8 cellular contexts compared by ENCODE assay signal in the genomic region with DNA sequence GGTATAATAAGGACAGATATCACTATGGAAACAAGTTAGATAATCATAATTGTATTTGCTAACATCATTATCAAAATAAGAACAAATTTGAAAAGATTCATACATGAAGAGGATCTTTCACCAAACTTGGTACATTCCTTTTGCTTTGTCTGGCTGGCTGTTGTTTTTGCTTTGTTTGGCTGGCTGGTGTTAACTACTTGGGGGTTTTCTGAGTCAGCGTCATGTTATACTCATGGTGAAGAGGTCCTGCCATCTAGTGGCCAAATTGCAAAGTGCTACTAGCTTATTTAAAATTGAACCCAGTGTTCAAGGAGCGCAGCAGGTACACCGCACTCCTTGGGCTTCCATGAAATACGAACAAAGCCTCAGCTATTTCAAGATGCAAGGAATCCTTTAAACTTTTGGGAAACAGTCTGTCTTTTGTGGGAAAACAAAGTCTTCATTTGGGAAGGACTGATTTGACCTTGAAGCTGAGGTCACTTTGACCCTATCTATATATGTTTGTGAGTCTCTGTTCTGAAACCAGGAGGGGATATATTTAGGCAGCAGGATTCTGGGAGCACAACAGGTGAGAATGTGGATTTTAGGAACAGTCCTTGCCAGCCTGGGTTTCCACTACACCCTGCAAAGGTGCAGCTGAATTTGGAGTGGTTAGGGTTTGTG.
DNase-seq lines count a peak whose midpoint lies in the region; FAIRE-seq and TF ChIP-seq lines count a peak whose summit lies in the region.

No MANE protein-coding gene starts in this region.

- H3K9me2 ChIP-seq in Loucy (replicated peaks; ENCODE audit: low read depth, low read length) = no peaks in the 10 kb centered on the region

- peak overlapping the region; percentile 55; the same call in 1 of the 2 replicates for H2AFZ ChIP-seq in Loucy (ENCODE audit: low read length)

- H3K9ac ChIP-seq in Loucy (ENCODE audit: low read depth, low read length, poor library complexity, severe bottlenecking) = no peak overlapping the region

- H3K9me3 ChIP-seq in Loucy (ENCODE audit: insufficient read depth, low read depth, low read length) = no peaks in the 10 kb centered on the region
- H3K9me3 ChIP-seq in SJSA1 (replicated peaks) = no peaks in the 10 kb centered on the region

- FAIRE-seq in bronchial epithelial cell (lab: Jason Lieb, UNC) = no peak

- H4K20me1 ChIP-seq in Loucy (ENCODE audit: insufficient read depth, low read length, poor library complexity, severe bottlenecking) = no peaks in the 10 kb centered on the region

- H3K4me3 ChIP-seq in HFF-Myc (replicated peaks; ENCODE audit: low read depth, low read length) = no peak overlapping the region
- no peak overlapping the region for H3K4me3 ChIP-seq in Loucy (ENCODE audit: low read length, poor library complexity, severe bottlenecking)
- no peak overlapping the region for H3K4me3 ChIP-seq in SJSA1
- H3K4me3 ChIP-seq in bronchial epithelial cell (ENCODE audit: low read depth, low read length) = no peak overlapping the region
- no peak overlapping the region for H3K4me3 ChIP-seq in kidney epithelial cell (ENCODE audit: low read depth, low read length)

- H3K27me3 ChIP-seq in Loucy (ENCODE audit: insufficient read depth, low read length, poor library complexity, severe bottlenecking) (no peaks in the 10 kb centered on the region), SJSA1 (replicated peaks) (no peaks in the 10 kb centered on the region), bronchial epithelial cell (ENCODE audit: control insufficient read depth, insufficient read depth, low read length) (no peaks in the 10 kb centered on the region), kidney epithelial cell (ENCODE audit: control insufficient read depth, insufficient read depth, low read length) (peaks cover 6% of the 10 kb centered on the region)

- peak; percentile 4 to 49 for DNase-seq in activated CD4-positive, alpha-beta T cell treated with anti-CD3 and anti-CD28 coated beads for 24 hours (ENCODE audit: low read depth in 2 of 2)
- DNase-seq in activated CD4-positive, alpha-beta T cell treated with anti-CD3 and anti-CD28 coated beads for 1 hour = no peak
- DNase-seq in HFF-Myc (ENCODE audit: extremely low read depth, low read depth) (peak; percentile 64), SJSA1 (ENCODE audit: low read depth in 1 of 2, low spot score in 2 of 2) (peak; percentile 55 to 57), bronchial epithelial cell (ENCODE audit: low read depth) (peak; percentile 70), kidney epithelial cell (ENCODE audit: low read depth) (peak; percentile 70)
- peak; percentile 21 to 33 for DNase-seq in stimulated activated CD4-positive, alpha-beta T cell treated with anti-CD3 and anti-CD28 coated beads, Interleukin-2, amount 100 ng/mL, for 24 hours

- H3K27ac ChIP-seq in SJSA1 = peak overlapping the region; percentile 44

- no peaks in the 10 kb centered on the region for H3K79me2 ChIP-seq in Loucy (ENCODE audit: insufficient read depth, low read length)

- H3K4me2 ChIP-seq in Loucy (ENCODE audit: low read depth, low read length, poor library complexity, severe bottlenecking) = no peak overlapping the region

- H3K36me3 ChIP-seq in Loucy (ENCODE audit: insufficient read depth, low read length) (no peaks in the 10 kb centered on the region), SJSA1 (no peaks in the 10 kb centered on the region), bronchial epithelial cell (ENCODE audit: control insufficient read depth, insufficient read depth, low read length) (no peaks in the 10 kb centered on the region), kidney epithelial cell (ENCODE audit: control insufficient read depth, insufficient read depth, low read length) (no peaks in the 10 kb centered on the region)

- TF ChIP-seq CTCF in HFF-Myc (IDR thresholded peaks at IDR 0.05; ENCODE audit: low read depth, low read length, missing control alignments) = peak; percentile 65
- TF ChIP-seq CTCF in Loucy (conservative IDR thresholded peaks at IDR 0.05; ENCODE audit: low read length) = peak; percentile 68
- TF ChIP-seq CTCF in bronchial epithelial cell (IDR thresholded peaks at IDR 0.05; ENCODE audit: insufficient read depth, low read length, severe bottlenecking) = peak; percentile 62
- TF ChIP-seq CTCF in kidney epithelial cell (IDR thresholded peaks at IDR 0.05; ENCODE audit: insufficient read depth, low read length, poor library complexity, severe bottlenecking) = peak; percentile 78

- no peaks in the 10 kb centered on the region for H3F3A ChIP-seq in Loucy (ENCODE audit: low read depth)

- H3K4me1 ChIP-seq in Loucy (ENCODE audit: insufficient read depth, low read length, poor library complexity, severe bottlenecking) (no peaks in the 10 kb centered on the region), SJSA1 (replicated peaks) (peaks cover 5% of the 10 kb centered on the region; the same call in 1 of the 2 replicates)
